28 cellular contexts compared by ENCODE assay signal in the genomic region with DNA sequence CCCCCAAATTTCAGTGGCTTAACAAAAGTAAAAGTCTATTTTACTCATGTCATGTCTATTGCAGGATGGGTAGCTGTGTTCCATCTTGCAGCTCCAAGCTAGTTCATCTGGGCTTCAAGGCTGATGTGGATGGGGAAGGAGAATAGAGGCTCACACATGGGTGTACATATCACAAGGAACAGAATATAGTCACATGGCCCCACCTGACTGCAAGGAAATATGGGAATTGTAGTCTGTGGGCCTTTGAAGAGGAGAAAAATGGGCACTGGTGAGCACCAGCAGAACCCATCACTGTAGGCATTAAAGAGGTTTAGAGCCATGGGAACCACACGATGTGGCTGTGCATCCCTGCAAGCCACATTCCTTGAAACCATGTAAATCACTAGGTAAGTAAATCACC.
"Had no signal": no experiment of that assay in that cellular context is flagged by ENCODE, and none has a peak within 500 bp of the region (broad histone marks: within the 10 kb centered on the region; RNA-seq: fewer than 3 reads in every experiment).

No MANE protein-coding gene starts in this region.

- H3K27me3 Mint-ChIP-seq: activated naive CD8-positive, alpha-beta T cell treated with anti-CD3 and anti-CD28 coated beads, Interleukin-2, amount 50 U/mL, for 24 hours; central memory CD8-positive, alpha-beta T cell had no signal

- ATAC-seq: activated CD8-positive, alpha-beta T cell treated with anti-CD3 and anti-CD28 coated beads, Interleukin-2, amount 10 ng/mL, durations not matched to agents 7 days and 5 days; activated naive CD4-positive, alpha-beta T cell treated with anti-CD3 and anti-CD28 coated beads, Interleukin-2, amount 50 U/mL, for 72 hours; activated naive CD8-positive, alpha-beta T cell treated with anti-CD3 and anti-CD28 coated beads, Interleukin-2, amount 50 U/mL, for 24 hours; body of pancreas; Right ventricle myocardium inferior; SK-N-SH treated with all-trans-retinoic acid at 6 μM for 48 hours had no signal

- H3K27ac ChIP-seq: ascending aorta, body of pancreas, SJCRH30 had no signal

- H3K9me3 Mint-ChIP-seq: activated naive CD4-positive, alpha-beta T cell treated with anti-CD3 and anti-CD28 coated beads, Interleukin-2, amount 50 U/mL, for 72 hours; activated naive CD8-positive, alpha-beta T cell treated with anti-CD3 and anti-CD28 coated beads, Interleukin-2, amount 50 U/mL, for 24 hours; central memory CD8-positive, alpha-beta T cell; T-helper 1 cell treated with Interleukin-12 subunit alpha and Interleukin-12 subunit beta and Interleukin-4 antibody, amounts not matched to agents 30 μg/mL and 1 μg/mL, for 36 hours had no signal

- DNase-seq: activated CD4-positive, alpha-beta T cell treated with anti-CD3 and anti-CD28 coated beads for 48 hours; activated CD4-positive, alpha-beta T cell treated with anti-CD3 and anti-CD28 coated beads, Interleukin-2, amount 50 U/mL, for 4 hours; activated CD4-positive, CD25-positive, alpha-beta regulatory T cell treated with anti-CD3 and anti-CD28 coated beads, Interleukin-2, amount 50 U/mL, for 72 hours; activated CD8-positive, alpha-beta memory T cell treated with anti-CD3 and anti-CD28 coated beads, Interleukin-2, amount 50 U/mL, for 48 hours; activated CD8-positive, alpha-beta T cell treated with anti-CD3 and anti-CD28 coated beads, Interleukin-2, amount 10 ng/mL, durations not matched to agents 7 days and 5 days; activated effector memory CD4-positive, alpha-beta T cell treated with anti-CD3 and anti-CD28 coated beads, Interleukin-2, amount 50 U/mL, for 16 hours; activated naive CD4-positive, alpha-beta T cell treated with Interleukin-2 at 50 U/mL for 16 hours; activated naive CD8-positive, alpha-beta T cell treated with anti-CD3 and anti-CD28 coated beads, Interleukin-2, amount 50 U/mL, for 24 hours; activated T-cell treated with anti-CD3 and anti-CD28 coated beads, Interleukin-2, amount 50 U/mL, for 1 hour; amniotic stem cell; body of pancreas; NCI-H1105 treated with DMSO at 0.1 percent for 48 hours; NCI-H1436 treated with DMSO at 0.1 percent for 48 hours; NCI-H187; NCI-H2081; NCI-H345; NCI-H510A; NCI-H526 treated with DMSO at 0.1 percent for 48 hours; NCI-H82; RPMI8226; SJCRH30; SW 1271 had no signal

- H3K36me3 Mint-ChIP-seq: activated naive CD4-positive, alpha-beta T cell treated with anti-CD3 and anti-CD28 coated beads, Interleukin-2, amount 50 U/mL, for 72 hours had no signal

- H3K27ac Mint-ChIP-seq: activated CD8-positive, alpha-beta T cell treated with anti-CD3 and anti-CD28 coated beads, Interleukin-2, amount 10 ng/mL, durations not matched to agents 7 days and 5 days; activated naive CD4-positive, alpha-beta T cell treated with anti-CD3 and anti-CD28 coated beads, Interleukin-2, amount 50 U/mL, for 72 hours; activated naive CD8-positive, alpha-beta T cell treated with anti-CD3 and anti-CD28 coated beads, Interleukin-2, amount 50 U/mL, for 24 hours; T-helper 1 cell treated with Interleukin-12 subunit alpha and Interleukin-12 subunit beta and Interleukin-4 antibody, amounts not matched to agents 30 μg/mL and 1 μg/mL, for 36 hours had no signal

- H3K27me3 ChIP-seq: ascending aorta, body of pancreas, SJCRH30 had no signal

- H3K4me3 ChIP-seq: ascending aorta, body of pancreas, SJCRH30 had no signal

- H3K4me1 ChIP-seq: ascending aorta, body of pancreas had no signal

- H3K4me3 Mint-ChIP-seq: activated CD8-positive, alpha-beta T cell treated with anti-CD3 and anti-CD28 coated beads, Interleukin-2, amount 10 ng/mL, durations not matched to agents 7 days and 5 days; activated naive CD8-positive, alpha-beta T cell treated with anti-CD3 and anti-CD28 coated beads, Interleukin-2, amount 50 U/mL, for 24 hours; central memory CD8-positive, alpha-beta T cell; T-helper 1 cell treated with Interleukin-12 subunit alpha and Interleukin-12 subunit beta and Interleukin-4 antibody, amounts not matched to agents 30 μg/mL and 1 μg/mL, for 36 hours had no signal

- H3K9me3 ChIP-seq: ascending aorta, body of pancreas, SJCRH30 had no signal

- H3K4me1 Mint-ChIP-seq: activated naive CD8-positive, alpha-beta T cell treated with anti-CD3 and anti-CD28 coated beads, Interleukin-2, amount 50 U/mL, for 24 hours; central memory CD8-positive, alpha-beta T cell had no signal

- H3K36me3 ChIP-seq: ascending aorta, SJCRH30 had no signal
